12 cellular contexts compared by ENCODE assay signal in genomic region chr10:110629680-110630191, GRCh38. TPM values are rescaled to one million over a fixed set of nuclear protein-coding genes. Genes with fewer than 3 reads are reported as not detected.
DNase-seq lines count a peak whose midpoint lies in the region; ATAC-seq, FAIRE-seq and TF ChIP-seq lines count a peak whose summit lies in the region.
"Had no signal": no experiment of that assay in that cellular context is flagged by ENCODE, and none has a peak within 500 bp of the region (broad histone marks: within the 10 kb centered on the region; RNA-seq: fewer than 3 reads in every experiment).

No MANE protein-coding gene starts in this region.

- H3K36me3 Mint-ChIP-seq in astrocyte (ENCODE audit: low read depth, unreplicated experiment): no peaks in the 10 kb centered on the region
- H3K36me3 Mint-ChIP-seq in effector memory CD8-positive, alpha-beta T cell (ENCODE audit: insufficient read depth): no peaks in the 10 kb centered on the region
- H3K36me3 Mint-ChIP-seq: CD8-positive, alpha-beta T cell had no signal

- H3K27me3 Mint-ChIP-seq in astrocyte (ENCODE audit: low read depth, unreplicated experiment): peaks cover 7% of the 10 kb centered on the region
- peaks cover 7 to 41% of the 10 kb centered on the region in 2 donors for H3K27me3 Mint-ChIP-seq in effector memory CD8-positive, alpha-beta T cell

- H2AFZ ChIP-seq in astrocyte (ENCODE audit: low read depth, low read length): no peak overlapping the region

- H3K27ac ChIP-seq in astrocyte (ENCODE audit: low read depth, low read length): peak overlapping the region; percentile 77
- no peak overlapping the region for H3K27ac ChIP-seq in lower lobe of right lung
- H3K27ac ChIP-seq: HL-60 had no signal

- peak; percentile 98 for FAIRE-seq in astrocyte (lab: Jason Lieb, UNC)

- no peaks in the 10 kb centered on the region for H3K79me2 ChIP-seq in astrocyte (ENCODE audit: insufficient read depth, low read length)

- H3K9ac ChIP-seq in astrocyte (ENCODE audit: low read length): no peak overlapping the region

- TF ChIP-seq CTCF in BJ (IDR thresholded peaks at IDR 0.05; ENCODE audit: insufficient read depth, low read depth, low read length) (no peak), astrocyte (IDR thresholded peaks at IDR 0.05; ENCODE audit: insufficient read depth, low read depth, low read length) (no peak), lower lobe of right lung (IDR thresholded peaks at IDR 0.05) (no peak)

- H3K4me1 Mint-ChIP-seq in astrocyte (ENCODE audit: low read depth, unreplicated experiment): peaks cover 13% of the 10 kb centered on the region
- no peaks in the 10 kb centered on the region for H3K4me1 Mint-ChIP-seq in effector memory CD8-positive, alpha-beta T cell (ENCODE audit: low read depth in 2 of 2)
- H3K4me1 Mint-ChIP-seq: neural crest cell had no signal

- peaks cover 1% of the 10 kb centered on the region for H3K9me3 Mint-ChIP-seq in astrocyte (ENCODE audit: unreplicated experiment)
- no peaks in the 10 kb centered on the region for H3K9me3 Mint-ChIP-seq in effector memory CD8-positive, alpha-beta T cell
- H3K9me3 Mint-ChIP-seq: CD8-positive, alpha-beta T cell; neural crest cell had no signal

- no peaks in the 10 kb centered on the region for H4K20me1 ChIP-seq in astrocyte (ENCODE audit: insufficient read depth, low read length)

- ATAC-seq in lower lobe of right lung (peak; percentile 62 to 71), HG02852 (IDR thresholded peaks at IDR 0.05; ENCODE audit: unreplicated experiment) (no peak)
- no peak for ATAC-seq in effector memory CD8-positive, alpha-beta T cell (replicated peaks)
- ATAC-seq: activated T-cell treated with anti-CD3 and anti-CD28 coated beads, Interleukin-2, amount 50 U/mL, for 4 hours; CD8-positive, alpha-beta T cell had no signal

- H3K27ac Mint-ChIP-seq in astrocyte (ENCODE audit: unreplicated experiment): peak overlapping the region; percentile 84
- no peak overlapping the region for H3K27ac Mint-ChIP-seq in effector memory CD8-positive, alpha-beta T cell
- H3K27ac Mint-ChIP-seq: CD8-positive, alpha-beta T cell had no signal

- peak overlapping the region; percentile 57 for H3K4me2 ChIP-seq in astrocyte (ENCODE audit: low read length)

- H3K27me3 ChIP-seq in BJ (ENCODE audit: control insufficient read depth, insufficient read depth, low read length): peaks cover 7% of the 10 kb centered on the region
- no peaks in the 10 kb centered on the region for H3K27me3 ChIP-seq in astrocyte (ENCODE audit: insufficient read depth, low read length)
- no peaks in the 10 kb centered on the region for H3K27me3 ChIP-seq in lower lobe of right lung (ENCODE audit: low read depth)

- H3K4me3 Mint-ChIP-seq in astrocyte (ENCODE audit: unreplicated experiment): no peak overlapping the region
- no peak overlapping the region for H3K4me3 Mint-ChIP-seq in effector memory CD8-positive, alpha-beta T cell
- H3K4me3 Mint-ChIP-seq: activated T-cell treated with anti-CD3 and anti-CD28 coated beads, Interleukin-2, amount 50 U/mL, for 4 hours; CD8-positive, alpha-beta T cell; neural crest cell had no signal

- no peak overlapping the region for H3K4me3 ChIP-seq in BJ (ENCODE audit: low read depth, low read length)
- no peak overlapping the region for H3K4me3 ChIP-seq in astrocyte (ENCODE audit: insufficient read depth, low read depth, low read length)
- no peak overlapping the region for H3K4me3 ChIP-seq in lower lobe of right lung

- intact Hi-C loops in lower lobe of right lung (cut with DNase I): no loop called here

- H3K36me3 ChIP-seq in BJ (ENCODE audit: control insufficient read depth, insufficient read depth, low read length): no peaks in the 10 kb centered on the region
- H3K36me3 ChIP-seq in astrocyte (ENCODE audit: insufficient read depth, low read length): no peaks in the 10 kb centered on the region
- H3K36me3 ChIP-seq in lower lobe of right lung: no peaks in the 10 kb centered on the region

- DNase-seq in BJ (ENCODE audit: low read depth) (peak; percentile 26), NCI-H1417 treated with DMSO at 0.1 percent for 48 hours (lab: John Stamatoyannopoulos, UW) (peak; percentile 67), astrocyte (ENCODE audit: low read depth) (peak; percentile 90), lower lobe of right lung (no peak), T1000 (lab: John Stamatoyannopoulos, UW) (no peak), G401 (ENCODE audit: low spot score) (no peak)
- DNase-seq in effector memory CD8-positive, alpha-beta T cell: no peak
- DNase-seq: activated T-cell treated with anti-CD3 and anti-CD28 coated beads, Interleukin-2, amount 50 U/mL, for 4 hours; CD8-positive, alpha-beta T cell had no signal

- POLR2A ChIA-PET in BJ (lab: Charles Lee): no interaction called here

- in situ Hi-C loops in G401 (cut with HindIII; ENCODE audit: low sequenced_read_pairs): no loop called here

- peaks cover 12% of the 10 kb centered on the region for H3K4me1 ChIP-seq in astrocyte (ENCODE audit: insufficient read depth, low read length)
- no peaks in the 10 kb centered on the region for H3K4me1 ChIP-seq in lower lobe of right lung

- CTCF ChIA-PET in BJ (lab: Yijun Ruan, JAX): no interaction called here

- H3K9me3 ChIP-seq in astrocyte (ENCODE audit: insufficient read depth, low read depth, low read length) (no peaks in the 10 kb centered on the region), lower lobe of right lung (no peaks in the 10 kb centered on the region)

RNA-seq across cellular contexts. Expression of gene RBM20, which starts 14.4 kb away (rescaled TPM):
- not detected in 2 replicates for polyA plus RNA-seq in BJ (2011; rRNA removed)
- polyA minus RNA-seq in BJ (2011; rRNA and poly(A)+ RNA removed): not detected in 2 replicates
- total RNA-seq in astrocyte (1.5 TPM in 2 replicates), lower lobe of right lung (1.0 TPM)
- 2.4 and 2.7 TPM in 2 replicates for total RNA-seq in G401 (2014; rRNA removed; shearing (Covaris generic))

Comparison
In these comparisons a context has a peak if more than half of its experiments do, and no peak if none do; other contexts are left out.
1. DNase-seq: peak in BJ (single experiment), NCI-H1417 treated with DMSO at 0.1 percent for 48 hours (single experiment) and astrocyte (single experiment); none in lower lobe of right lung (single experiment), T1000 (single experiment), G401 (single experiment) and effector memory CD8-positive, alpha-beta T cell (0 of 3).
2. ATAC-seq: peak in lower lobe of right lung (2 of 2); none in HG02852 (single experiment) and effector memory CD8-positive, alpha-beta T cell (single experiment).